16 cellular contexts compared by ENCODE assay signal in the genomic region with DNA sequence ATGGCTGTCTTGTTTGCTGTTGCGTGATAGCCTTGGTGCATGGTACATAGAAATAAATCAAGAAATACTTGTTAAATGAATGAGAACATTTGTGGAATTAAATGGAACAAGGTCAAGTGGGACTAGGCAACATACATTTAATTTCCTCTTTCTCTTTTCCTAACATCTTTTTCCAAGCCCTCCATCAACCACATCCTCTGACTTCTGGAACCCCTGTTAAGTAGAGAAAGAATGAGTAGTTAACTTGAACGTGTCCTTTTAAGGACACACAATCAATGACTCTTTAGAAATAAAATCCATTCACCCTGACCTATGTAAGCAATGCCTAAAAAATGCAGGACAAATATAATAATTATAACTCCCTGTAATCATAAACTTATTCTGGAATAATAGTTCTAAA. TPM values are rescaled to one million over a fixed set of nuclear protein-coding genes. Genes with fewer than 3 reads are reported as not detected.
DNase-seq lines count a peak whose midpoint lies in the region; ATAC-seq lines count a peak whose summit lies in the region.
"Had no signal": no experiment of that assay in that cellular context is flagged by ENCODE, and none has a peak within 500 bp of the region (broad histone marks: within the 10 kb centered on the region; RNA-seq: fewer than 3 reads in every experiment).

No MANE protein-coding gene starts in this region.

- ATAC-seq in T-helper 17 cell (no peak), HG03354 (IDR thresholded peaks at IDR 0.05; ENCODE audit: poor library complexity, severe bottlenecking, unreplicated experiment) (no peak)
- ATAC-seq: A549, GM12878, HepG2 had no signal

- DNase-seq in ELR (ENCODE audit: low read depth) = peak; percentile 17
- peak; percentile 26 for DNase-seq in HT1080 (ENCODE audit: low read depth)
- DNase-seq in T-helper 17 cell = no peak
- no peak for DNase-seq in NCI-H1105 treated with DMSO at 0.1 percent for 48 hours (lab: John Stamatoyannopoulos, UW)
- DNase-seq in CD1c-positive myeloid dendritic cell (ENCODE audit: extremely low spot score) = no peak
- DNase-seq: Caco-2; CD8-positive, alpha-beta memory T cell; DND-41 had no signal

- H3K36me3 Mint-ChIP-seq in T-helper 17 cell (ENCODE audit: low read depth) = no peaks in the 10 kb centered on the region
- H3K36me3 Mint-ChIP-seq: CD14-positive monocyte had no signal

- peaks cover 17% of the 10 kb centered on the region for H3K4me1 Mint-ChIP-seq in T-helper 17 cell

- H3K27ac Mint-ChIP-seq in T-helper 17 cell = peak overlapping the region; percentile 45
- H3K27ac Mint-ChIP-seq: CD14-positive monocyte; CD8-positive, alpha-beta memory T cell had no signal

- H3K9me3 ChIP-seq in T-helper 17 cell (ENCODE audit: control insufficient read depth, low read length, poor library complexity, severe bottlenecking) = no peaks in the 10 kb centered on the region
- H3K9me3 ChIP-seq: A549, Caco-2 had no signal

- no peak overlapping the region for H3K4me3 Mint-ChIP-seq in T-helper 17 cell
- H3K4me3 Mint-ChIP-seq: CD14-positive monocyte; CD8-positive, alpha-beta memory T cell had no signal

- no peaks in the 10 kb centered on the region for H3K27me3 Mint-ChIP-seq in T-helper 17 cell

RNA-seq across cellular contexts. Expression of gene THG1L, which starts 17.2 kb away (rescaled TPM):
- total RNA-seq in HT1080 (2014; rRNA removed; shearing (Covaris generic)) = 22.6 and 33.9 TPM in 2 replicates
- 23.4 and 27.7 TPM in 2 replicates for polyA plus RNA-seq in HT1080 (2015; cell fraction: cytosol; rRNA removed)
- polyA plus RNA-seq in HT1080 (2015; cell fraction: nucleus; rRNA removed) = 23.6 and 24.4 TPM in 2 replicates
- total RNA-seq in T-helper 17 cell = 1 to 10 TPM; 5.2 to 5.5 TPM

RNA-seq across cellular contexts. Expression of gene LSM11, which starts 29.5 kb away (rescaled TPM):
- 3.1 and 3.6 TPM in 2 replicates for total RNA-seq in HT1080 (2014; rRNA removed; shearing (Covaris generic))
- polyA plus RNA-seq in HT1080 (2015; cell fraction: cytosol; rRNA removed) = 3.2 and 4.4 TPM in 2 replicates
- 8.8 and 9.7 TPM in 2 replicates for polyA plus RNA-seq in HT1080 (2015; cell fraction: nucleus; rRNA removed)
- 1 to 10 TPM; 1.0 to 1.4 TPM for total RNA-seq in T-helper 17 cell

RNA-seq across cellular contexts. Expression of gene C5orf52, which starts 42.7 kb away (rescaled TPM):
- not detected in 2 replicates for total RNA-seq in HT1080 (2014; rRNA removed; shearing (Covaris generic))
- polyA plus RNA-seq in HT1080 (2015; cell fraction: cytosol; rRNA removed) = not detected in 2 replicates
- polyA plus RNA-seq in HT1080 (2015; cell fraction: nucleus; rRNA removed) = not detected in 2 replicates
- total RNA-seq in T-helper 17 cell = not detected
- total RNA-seq: Caco-2; CD8-positive, alpha-beta memory T cell; GM12878; GM23248; HepG2 had no signal
- polyA plus RNA-seq: A549; AG04450; BJ; CD14-positive monocyte; CD8-positive, alpha-beta memory T cell; GM12878; GM23248; HepG2 had no signal

Comparison
In these comparisons a context has a peak if more than half of its experiments do, and no peak if none do; other contexts are left out.
1. DNase-seq: peak in ELR (single experiment) and HT1080 (single experiment); none in T-helper 17 cell (0 of 3), NCI-H1105 treated with DMSO at 0.1 percent for 48 hours (single experiment) and CD1c-positive myeloid dendritic cell (single experiment).